29 cellular contexts compared by ENCODE assay signal in the genomic region with DNA sequence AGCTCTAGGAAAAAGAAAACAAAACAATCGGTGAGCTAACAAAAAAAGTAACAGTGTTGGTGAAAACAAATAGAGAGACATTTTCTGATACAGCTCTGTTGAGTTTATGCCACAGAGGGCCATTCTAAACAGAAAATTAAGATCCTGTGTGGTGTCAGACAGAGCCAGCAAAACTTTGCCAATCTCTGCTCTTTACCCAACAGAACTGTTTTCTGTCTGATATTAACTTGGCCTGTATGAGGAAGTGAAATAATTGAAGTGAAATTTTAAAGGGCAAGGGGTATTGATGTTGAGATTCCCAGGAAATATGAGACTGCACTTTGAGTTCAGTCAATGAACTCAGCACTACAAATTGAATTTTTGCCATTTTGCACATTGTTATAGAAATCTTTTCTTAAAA.
A peak's percentile ranks its signal among the peaks of the same experiment; 100 is the strongest.
DNase-seq lines count a peak whose midpoint lies in the region; ATAC-seq, FAIRE-seq and TF ChIP-seq lines count a peak whose summit lies in the region.
"Had no signal": no experiment of that assay in that cellular context is flagged by ENCODE, and none has a peak within 500 bp of the region (broad histone marks: within the 10 kb centered on the region; RNA-seq: fewer than 3 reads in every experiment).

No MANE protein-coding gene starts in this region.

- POLR2A ChIA-PET in HepG2 (lab: Yijun Ruan, JAX): no interaction called here

- H3K4me3 ChIP-seq in liver (ENCODE audit: low read depth in 1 of 3, low read length in 3 of 3) (no peak overlapping the region), HepG2 (replicated peaks in 1 of 3; ENCODE audit: insufficient read depth in 1 of 3, low read depth in 2 of 3, low read length in 3 of 3) (no peak overlapping the region)
- H3K4me3 ChIP-seq: adrenal gland, colonic mucosa, hepatocyte, neural progenitor cell, prostate gland, uterus had no signal

- 38% methylated on average over 1 of the region's 1 CpG for WGBS in liver
- 0% methylated on average over 1 of the region's 1 CpG for WGBS in HepG2 (ENCODE audit: low lambda C conversion rate)

- H3K27ac ChIP-seq in liver (ENCODE audit: low read depth in 1 of 2, low read length in 2 of 2) (no peak overlapping the region), HepG2 (ENCODE audit: extremely low read length, insufficient read depth, low read length) (no peak overlapping the region), caudate nucleus (ENCODE audit: low read depth, low read length) (peak overlapping the region; percentile 2)
- H3K27ac ChIP-seq: adrenal gland, colonic mucosa, foreskin keratinocyte, hepatocyte, neural progenitor cell, prostate gland, uterus had no signal

- H3K36me3 ChIP-seq in liver (ENCODE audit: control insufficient read depth in 4 of 4, insufficient read depth in 3 of 4, low read depth in 1 of 4, low read length in 3 of 4): peaks cover 0 to 2% (median 0%) of the 10 kb centered on the region in 4 donors
- H3K36me3 ChIP-seq in HepG2 (replicated peaks in 1 of 2; ENCODE audit: control insufficient read depth in 1 of 2, insufficient read depth in 2 of 2, low read length in 2 of 2): no peaks in the 10 kb centered on the region
- H3K36me3 ChIP-seq: adrenal gland, colonic mucosa, neural progenitor cell, prostate gland, uterus had no signal

- no peaks in the 10 kb centered on the region for H3K36me3 Mint-ChIP-seq in naive B cell
- H3K36me3 Mint-ChIP-seq: neural progenitor cell had no signal

- TF ChIP-seq RAD21 in liver (IDR thresholded peaks at IDR 0.05) (no peak), HepG2 (CRISPR knock-in tag; IDR thresholded peaks at IDR 0.05) (no peak)

- H3K4me1 ChIP-seq in liver (ENCODE audit: control insufficient read depth in 4 of 4, insufficient read depth in 4 of 4, low read length in 3 of 4) (no peaks in the 10 kb centered on the region), HepG2 (ENCODE audit: insufficient read depth, low read length) (no peaks in the 10 kb centered on the region)
- H3K4me1 ChIP-seq: adrenal gland, colonic mucosa, foreskin keratinocyte, prostate gland, uterus had no signal

- ATAC-seq in HepG2 (no peak), naive B cell (ENCODE audit: low read depth in 2 of 2) (peak; percentile 40 to 56), HG03159 (IDR thresholded peaks at IDR 0.05; ENCODE audit: unreplicated experiment) (no peak)
- ATAC-seq: esophagus mucosa, foreskin keratinocyte had no signal

- in situ Hi-C loops in HepG2 (cut with HindIII; ENCODE audit: extremely low pct_ligation_motif_present, low pct_unique_long_range_greater_than_20kb): no loop called here

- H3K9ac ChIP-seq in liver (ENCODE audit: low read depth in 1 of 2, low read length in 2 of 2) (no peak overlapping the region), HepG2 (ENCODE audit: insufficient read depth, low read depth, low read length) (no peak overlapping the region)
- H3K9ac ChIP-seq: neural progenitor cell had no signal

- intact Hi-C loops in HepG2 (cut with micrococcal nuclease; ENCODE audit: unreplicated experiment): no loop called here

- no peak for DNase-seq in HepG2 (ENCODE audit: low spot score)
- no peak for DNase-seq in caudate nucleus (lab: John Stamatoyannopoulos, UW)
- no peak for DNase-seq in naive B cell
- DNase-seq in stimulated activated CD4-positive, alpha-beta T cell treated with anti-CD3 and anti-CD28 coated beads, Interleukin-4, amount 100 ng/mL, for 1 hour: no peak
- no peak for DNase-seq in NCI-H2196 treated with DMSO at 0.1 percent for 48 hours (lab: John Stamatoyannopoulos, UW; ENCODE audit: unreplicated experiment)
- no peak for DNase-seq in activated effector memory CD4-positive, alpha-beta T cell treated with Interleukin-2 at 50 U/mL for 16 hours
- DNase-seq: activated CD4-positive, alpha-beta T cell treated with anti-CD3 and anti-CD28 coated beads for 4 hours; activated CD8-positive, alpha-beta memory T cell treated with anti-CD3 and anti-CD28 coated beads for 24 hours; activated T-cell treated with anti-CD3 and anti-CD28 coated beads, Interleukin-2, amount 50 U/mL, for 1 hour; adrenal gland; colonic mucosa; foreskin keratinocyte; NCI-H1092 treated with DMSO at 0.1 percent for 48 hours; NCI-H2029 treated with DMSO at 0.1 percent for 48 hours; NCI-H226; NCI-H748 treated with DMSO at 0.1 percent for 48 hours; SIG-M5; substantia nigra; SW 1271; uterus had no signal

- no peak for TF ChIP-seq POLR2A in HepG2 (IDR thresholded peaks at IDR 0.05; ENCODE audit: insufficient read depth in 1 of 2, low read depth in 2 of 2, low read length in 2 of 2)

- no peak for TF ChIP-seq CTCF in liver (IDR thresholded peaks at IDR 0.05; ENCODE audit: low read depth, low read length, missing input control)
- no peak for TF ChIP-seq CTCF in HepG2 (CRISPR knock-in tag; IDR thresholded peaks at IDR 0.05)

- H3K4me1 Mint-ChIP-seq in naive B cell: peaks cover 34 to 52% (median 44%) of the 10 kb centered on the region in 3 donors

- FAIRE-seq in HepG2 (lab: Jason Lieb, UNC): no peak
- FAIRE-seq: H54, TTC549 had no signal

- peak overlapping the region in 2 of 6 donors; percentile 70 to 79 for H3K27ac Mint-ChIP-seq in naive B cell
- H3K27ac Mint-ChIP-seq: B cell, neural progenitor cell had no signal

- no TSS peak for BruUV-seq in HepG2 (replicated peaks; lab: Mats Ljungman, UMichigan)

- peaks cover 0 to 7% (median 0%) of the 10 kb centered on the region in 3 donors for H3K27me3 Mint-ChIP-seq in naive B cell
- H3K27me3 Mint-ChIP-seq: B cell had no signal

- H3K79me2 ChIP-seq in HepG2 (ENCODE audit: insufficient read depth, low read length): no peaks in the 10 kb centered on the region
- H3K79me2 ChIP-seq: hepatocyte had no signal

- H2AFZ ChIP-seq in HepG2 (ENCODE audit: low read length): no peak overlapping the region
- H2AFZ ChIP-seq: hepatocyte, neural progenitor cell had no signal

- no peak overlapping the region for H3K4me2 ChIP-seq in HepG2 (ENCODE audit: low read depth, low read length)
- H3K4me2 ChIP-seq: hepatocyte, neural progenitor cell had no signal

- no peak for TF ChIP-seq EP300 in HepG2 (IDR thresholded peaks at IDR 0.05; ENCODE audit: low read depth in 2 of 2, low read length in 2 of 2)
- no peak for TF ChIP-seq EP300 in HepG2 (CRISPR knock-in tag; IDR thresholded peaks at IDR 0.05; ENCODE audit: borderline replicate concordance)

- H3K9me3 ChIP-seq in liver (ENCODE audit: control insufficient read depth in 4 of 4, low read length in 3 of 4): no peaks in the 10 kb centered on the region
- no peaks in the 10 kb centered on the region for H3K9me3 ChIP-seq in HepG2 (ENCODE audit: low read length)
- H3K9me3 ChIP-seq: adrenal gland, colonic mucosa, prostate gland, uterus had no signal

- H3K27me3 ChIP-seq in liver (ENCODE audit: control insufficient read depth in 4 of 4, insufficient read depth in 4 of 4, low read length in 3 of 4) (no peaks in the 10 kb centered on the region), HepG2 (ENCODE audit: control insufficient read depth in 1 of 2, insufficient read depth in 2 of 2, low read length in 2 of 2) (no peaks in the 10 kb centered on the region; a peak in 2 of 5 replicates)
- H3K27me3 ChIP-seq: adrenal gland, colonic mucosa, foreskin keratinocyte, hepatocyte, neural progenitor cell, uterus had no signal

- no peaks in the 10 kb centered on the region for H4K20me1 ChIP-seq in HepG2 (ENCODE audit: insufficient read depth, low read length)

- H3K4me3 Mint-ChIP-seq in naive B cell: peak overlapping the region in 1 of 8 donors; percentile 6
- H3K4me3 Mint-ChIP-seq: B cell, neural progenitor cell had no signal

- H3K9me3 Mint-ChIP-seq in naive B cell: no peaks in the 10 kb centered on the region
- H3K9me3 Mint-ChIP-seq: neural progenitor cell had no signal

- CTCF ChIA-PET in HepG2 (lab: Yijun Ruan, JAX; ENCODE audit: low intra/inter-chr PET ratio, low total read pairs): no interaction called here

TF ChIP-seq in liver, 16 proteins besides CTCF, POLR2A, EP300 and RAD21:
- TF ChIP-seq NR2F2 (IDR thresholded peaks at IDR 0.05) (no peak), SP1 (IDR thresholded peaks at IDR 0.05) (peak; percentile 16)

TF ChIP-seq in HepG2, 621 proteins besides CTCF, POLR2A, EP300 and RAD21 (continues in another document):
- TF ChIP-seq, protein P1, sequence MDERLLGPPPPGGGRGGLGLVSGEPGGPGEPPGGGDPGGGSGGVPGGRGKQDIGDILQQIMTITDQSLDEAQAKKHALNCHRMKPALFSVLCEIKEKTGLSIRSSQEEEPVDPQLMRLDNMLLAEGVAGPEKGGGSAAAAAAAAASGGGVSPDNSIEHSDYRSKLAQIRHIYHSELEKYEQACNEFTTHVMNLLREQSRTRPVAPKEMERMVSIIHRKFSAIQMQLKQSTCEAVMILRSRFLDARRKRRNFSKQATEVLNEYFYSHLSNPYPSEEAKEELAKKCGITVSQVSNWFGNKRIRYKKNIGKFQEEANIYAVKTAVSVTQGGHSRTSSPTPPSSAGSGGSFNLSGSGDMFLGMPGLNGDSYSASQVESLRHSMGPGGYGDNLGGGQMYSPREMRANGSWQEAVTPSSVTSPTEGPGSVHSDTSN (CRISPR knock-in tag; IDR thresholded peaks at IDR 0.05): no peak
- TF ChIP-seq, protein P2, sequence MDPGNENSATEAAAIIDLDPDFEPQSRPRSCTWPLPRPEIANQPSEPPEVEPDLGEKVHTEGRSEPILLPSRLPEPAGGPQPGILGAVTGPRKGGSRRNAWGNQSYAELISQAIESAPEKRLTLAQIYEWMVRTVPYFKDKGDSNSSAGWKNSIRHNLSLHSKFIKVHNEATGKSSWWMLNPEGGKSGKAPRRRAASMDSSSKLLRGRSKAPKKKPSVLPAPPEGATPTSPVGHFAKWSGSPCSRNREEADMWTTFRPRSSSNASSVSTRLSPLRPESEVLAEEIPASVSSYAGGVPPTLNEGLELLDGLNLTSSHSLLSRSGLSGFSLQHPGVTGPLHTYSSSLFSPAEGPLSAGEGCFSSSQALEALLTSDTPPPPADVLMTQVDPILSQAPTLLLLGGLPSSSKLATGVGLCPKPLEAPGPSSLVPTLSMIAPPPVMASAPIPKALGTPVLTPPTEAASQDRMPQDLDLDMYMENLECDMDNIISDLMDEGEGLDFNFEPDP (CRISPR knock-in tag; conservative IDR thresholded peaks at IDR 0.05): no peak
- TF ChIP-seq MAFG (CRISPR knock-in tag; IDR thresholded peaks at IDR 0.05) (no peak), KLF11 (CRISPR knock-in tag; IDR thresholded peaks at IDR 0.05) (no peak), HOXA9 (CRISPR knock-in tag; IDR thresholded peaks at IDR 0.05; ENCODE audit: borderline replicate concordance) (no peak), BHLHE40 (IDR thresholded peaks at IDR 0.05; ENCODE audit: low read length) (no peak), CBX5 (CRISPR knock-in tag; IDR thresholded peaks at IDR 0.05; ENCODE audit: borderline replicate concordance) (no peak), TAF1 (CRISPR knock-in tag; IDR thresholded peaks at IDR 0.05) (no peak)

Comparison
In these comparisons a context has a peak if more than half of its experiments do, and no peak if none do; other contexts are left out.
1. ATAC-seq: peak in naive B cell (2 of 2); none in HepG2 (single experiment) and HG03159 (single experiment).